31 cellular contexts compared by ENCODE assay signal in genomic region chr16:51271156-51271555, GRCh38.
"Had no signal": no experiment of that assay in that cellular context is flagged by ENCODE, and none has a peak within 500 bp of the region (broad histone marks: within the 10 kb centered on the region; RNA-seq: fewer than 3 reads in every experiment).

No MANE protein-coding gene starts in this region.

- H3K27ac ChIP-seq: body of pancreas, breast epithelium, Peyer's patch, RWPE1 had no signal

- DNase-seq: activated CD4-positive, alpha-beta T cell treated with anti-CD3 and anti-CD28 coated beads, Interleukin-2, amount 10 ng/mL, durations not matched to agents 24 days and 14 days; activated CD4-positive, alpha-beta T cell treated with anti-CD3 and anti-CD28 coated beads, Interleukin-2, amount 50 U/mL, for 4 hours; activated CD8-positive, alpha-beta T cell treated with anti-CD3 and anti-CD28 coated beads for 36 hours; activated effector memory CD4-positive, alpha-beta T cell treated with anti-CD3 and anti-CD28 coated beads, Interleukin-2, amount 50 U/mL, for 16 hours; activated naive CD4-positive, alpha-beta T cell; activated naive CD4-positive, alpha-beta T cell treated with anti-CD3 and anti-CD28 coated beads, Interleukin-2, amount 50 U/mL, for 16 hours; activated naive CD8-positive, alpha-beta T cell treated with anti-CD3 and anti-CD28 coated beads for 36 hours; activated T-cell treated with anti-CD3 and anti-CD28 coated beads, Interleukin-2, amount 50 U/mL, for 1 hour; activated T-cell treated with anti-CD3 and anti-CD28 coated beads, Interleukin-2, amount 50 U/mL, for 72 hours; amniotic stem cell; aorta; body of pancreas; NCI-H1105; NCI-H1436; NCI-H1694; NCI-H1930; NCI-H2081 treated with DMSO at 0.1 percent for 48 hours; NCI-H226; NCI-H446 treated with DMSO at 0.1 percent for 48 hours; NCI-H524; NCI-H69; NK-92 treated with Interleukin-12 subunit alpha and Interleukin-12 subunit beta, amount 100 ng/mL, for 24 hours; PC-3; Peyer's patch; SW 1271; T1000 had no signal

- H3K36me3 ChIP-seq: breast epithelium, Peyer's patch had no signal

- H3K4me3 ChIP-seq: body of pancreas, breast epithelium, K562, Peyer's patch had no signal

- H3K4me1 ChIP-seq: body of pancreas, breast epithelium, Peyer's patch had no signal

- H3K9me3 ChIP-seq: body of pancreas, breast epithelium, Peyer's patch had no signal

- ATAC-seq: activated CD8-positive, alpha-beta T cell treated with anti-CD3 and anti-CD28 coated beads for 36 hours; activated T-cell treated with anti-CD3 and anti-CD28 coated beads, Interleukin-2, amount 50 U/mL, for 72 hours; activated T-helper 17 cell treated with anti-CD3 and anti-CD28 coated beads, Interleukin-2, amount 50 U/mL, for 72 hours; body of pancreas; K562; PC-3; Right ventricle myocardium inferior had no signal

- H3K27me3 ChIP-seq: breast epithelium, Peyer's patch had no signal
